ENCODE assay signal across 25 cellular contexts in genomic region chr12:62878211-62878610, GRCh38. TPM values are rescaled to one million over a fixed set of nuclear protein-coding genes. Genes with fewer than 3 reads are reported as not detected.
"Had no signal": no experiment of that assay in that cellular context is flagged by ENCODE, and none has a peak within 500 bp of the region (broad histone marks: within the 10 kb centered on the region; RNA-seq: fewer than 3 reads in every experiment).

No MANE protein-coding gene starts in this region.

- H3K4me2 ChIP-seq: neural progenitor cell had no signal

- H3K9ac ChIP-seq: neural progenitor cell had no signal

- H3K27ac ChIP-seq: epithelial cell of prostate, foreskin keratinocyte, heart right ventricle, left lung, neural progenitor cell, psoas muscle, sigmoid colon, thoracic aorta, tibial nerve, upper lobe of left lung had no signal

- H3K4me1 ChIP-seq: foreskin keratinocyte, left lung, neural progenitor cell, psoas muscle, sigmoid colon, upper lobe of left lung had no signal

- H3K4me3 ChIP-seq: heart right ventricle, left lung, mucosa of descending colon, neural progenitor cell, psoas muscle, sigmoid colon, thoracic aorta, tibial nerve, upper lobe of left lung had no signal

- ATAC-seq: esophagus mucosa; foreskin keratinocyte; heart right ventricle; left cardiac atrium; left lung; mucosa of descending colon; natural killer cell treated with Interleukin-12 subunit alpha and Interleukin-12 subunit beta and Interleukin-15 and Interleukin-18, amount 100 ng/mL, for 72 hours; psoas muscle; right cardiac atrium; stimulated activated memory B cell treated with anti-CD40 and anti-IgM and Interleukin-4, amounts not matched to agents 10 μg/mL and 1 μg/mL and 100 μg/mL, for 72 hours; stimulated activated naive CD8-positive, alpha-beta T cell treated with anti-CD3 and anti-CD28 coated beads, Interleukin-15, Interleukin-2, amounts not matched to agents 100 U/mL and 50 U/mL, for 24 hours had no signal

- DNase-seq: cortex of kidney; effector CD4-positive, alpha-beta T cell; foreskin keratinocyte; glutamatergic neuron; heart right ventricle; hippocampal formation; left cardiac atrium; left lung; mesenchymal stem cell; mucosa of descending colon; naive B cell; psoas muscle; right cardiac atrium; sigmoid colon; stimulated activated CD4-positive, alpha-beta T cell treated with anti-CD3 and anti-CD28 coated beads, Interleukin-4, amount 100 ng/mL, for 4 hours; stimulated activated naive CD8-positive, alpha-beta T cell treated with anti-CD3 and anti-CD28 coated beads, Interleukin-15, Interleukin-2, amounts not matched to agents 100 U/mL and 50 U/mL, for 24 hours; substantia nigra had no signal

- H2AFZ ChIP-seq: neural progenitor cell had no signal

- H3K36me3 ChIP-seq: heart right ventricle, left lung, neural progenitor cell, sigmoid colon, thoracic aorta, tibial nerve, upper lobe of left lung had no signal

- H3K27me3 ChIP-seq: heart right ventricle, left lung, neural progenitor cell, sigmoid colon, tibial nerve, upper lobe of left lung had no signal

- H3K9me3 ChIP-seq: heart right ventricle, left lung, mucosa of descending colon, psoas muscle, sigmoid colon, thoracic aorta, tibial nerve, upper lobe of left lung had no signal

RNA-seq across cellular contexts. Expression of gene PPM1H, which starts 56.7 kb away (rescaled TPM):
- total RNA-seq: foreskin keratinocyte had no signal
